In genomic region chr4:17283832-17284231, GRCh38 we compare ENCODE assay signal across 1 cellular context.
TF ChIP-seq lines count a peak whose summit lies in the region.

No MANE protein-coding gene starts in this region.

TF ChIP-seq in H1, 55 proteins besides CTCF, POLR2A, EP300 and RAD21 (continued from another document):
- TF ChIP-seq CHD7 (IDR thresholded peaks at IDR 0.05; ENCODE audit: insufficient replicate concordance, low read length) (no peak), EGR1 (IDR thresholded peaks at IDR 0.05; ENCODE audit: borderline replicate concordance, low read depth, low read length) (no peak), KDM1A (IDR thresholded peaks at IDR 0.05; ENCODE audit: borderline replicate concordance, low read length) (no peak), HDAC2 (IDR thresholded peaks at IDR 0.05; ENCODE audit: borderline replicate concordance in 1 of 2, low read depth in 2 of 2, low read length in 2 of 2) (no peak), SRF (IDR thresholded peaks at IDR 0.05; ENCODE audit: low read depth, low read length) (no peak), SIN3A (conservative IDR thresholded peaks at IDR 0.05 in 1 of 2, IDR thresholded peaks at IDR 0.05 in 1 of 2; ENCODE audit: low read depth in 1 of 2, low read length in 2 of 2) (no peak), CBX8 (IDR thresholded peaks at IDR 0.05; ENCODE audit: borderline replicate concordance, low read depth, low read length) (no peak), SP4 (IDR thresholded peaks at IDR 0.05; ENCODE audit: low read length) (no peak), ASH2L (IDR thresholded peaks at IDR 0.05; ENCODE audit: low read length) (no peak), KDM5A (IDR thresholded peaks at IDR 0.05; ENCODE audit: low read length) (no peak), CHD2 (IDR thresholded peaks at IDR 0.05; ENCODE audit: low read length) (no peak)
